1 cellular context compared by ENCODE assay signal in genomic region chr1:233238884-233239432, GRCh38.
TF ChIP-seq lines count a peak whose summit lies in the region.

No MANE protein-coding gene starts in this region.

TF ChIP-seq in SK-N-SH, 30 proteins besides CTCF, POLR2A, EP300 and RAD21 (continued from another document):
- TF ChIP-seq REST (IDR thresholded peaks at IDR 0.05; ENCODE audit: low read depth, low read length) (no peak), MAX (IDR thresholded peaks at IDR 0.05; ENCODE audit: low read depth) (no peak), ZBTB33 (IDR thresholded peaks at IDR 0.05; ENCODE audit: borderline replicate concordance, low read depth) (no peak), RFX5 (IDR thresholded peaks at IDR 0.05; ENCODE audit: low read length) (no peak), PBX3 (IDR thresholded peaks at IDR 0.05) (no peak), MXI1 (IDR thresholded peaks at IDR 0.05; ENCODE audit: low read depth, low read length) (no peak), EZH2phosphoT487 (IDR thresholded peaks at IDR 0.05; ENCODE audit: borderline replicate concordance, low read depth) (no peak), TCF12 (IDR thresholded peaks at IDR 0.05) (no peak)
